ENCODE assay signal across 1 cellular context in the genomic region with DNA sequence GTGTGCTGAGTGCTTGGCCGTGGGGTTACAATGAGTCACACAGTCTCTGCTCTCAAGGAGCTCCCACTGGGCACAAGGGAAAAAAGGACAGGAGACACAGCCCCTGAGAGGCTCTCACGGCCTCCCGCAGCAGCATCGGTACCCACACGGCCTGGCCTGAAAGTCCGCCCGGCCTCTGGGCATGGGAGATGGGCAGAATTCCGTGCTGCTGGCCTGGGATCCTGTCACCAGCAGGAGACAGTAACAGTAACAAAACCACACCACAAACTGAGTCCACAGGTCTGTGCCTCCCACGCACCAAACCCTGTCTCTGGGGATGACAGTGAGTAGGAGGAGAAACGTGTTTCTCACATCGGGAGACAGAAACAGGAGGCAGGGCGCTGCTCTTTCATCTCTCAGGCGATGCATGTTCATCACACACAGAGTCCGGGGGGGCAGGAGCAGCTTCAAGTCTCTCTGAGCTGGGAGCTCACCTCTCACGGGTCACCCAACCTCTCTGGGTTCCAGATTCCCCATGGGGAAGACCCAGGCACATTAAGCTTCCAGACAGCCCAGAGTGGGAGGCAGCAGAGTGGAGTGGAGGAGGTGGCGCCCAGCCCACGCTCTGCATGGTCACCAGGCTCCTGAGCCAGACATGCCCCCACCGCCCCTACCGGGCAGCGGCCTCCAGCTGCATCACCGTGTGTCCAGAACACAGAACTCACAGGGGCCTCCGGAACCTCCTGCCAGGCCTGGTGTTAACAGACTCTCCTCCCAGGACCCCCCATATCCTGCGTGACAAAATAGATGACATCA.
TF ChIP-seq lines count a peak whose summit lies in the region.

No MANE protein-coding gene starts in this region.

TF ChIP-seq in HEK293, 187 proteins besides CTCF, POLR2A, EP300 and RAD21 (continued from another document):
- TF ChIP-seq, protein P1, sequence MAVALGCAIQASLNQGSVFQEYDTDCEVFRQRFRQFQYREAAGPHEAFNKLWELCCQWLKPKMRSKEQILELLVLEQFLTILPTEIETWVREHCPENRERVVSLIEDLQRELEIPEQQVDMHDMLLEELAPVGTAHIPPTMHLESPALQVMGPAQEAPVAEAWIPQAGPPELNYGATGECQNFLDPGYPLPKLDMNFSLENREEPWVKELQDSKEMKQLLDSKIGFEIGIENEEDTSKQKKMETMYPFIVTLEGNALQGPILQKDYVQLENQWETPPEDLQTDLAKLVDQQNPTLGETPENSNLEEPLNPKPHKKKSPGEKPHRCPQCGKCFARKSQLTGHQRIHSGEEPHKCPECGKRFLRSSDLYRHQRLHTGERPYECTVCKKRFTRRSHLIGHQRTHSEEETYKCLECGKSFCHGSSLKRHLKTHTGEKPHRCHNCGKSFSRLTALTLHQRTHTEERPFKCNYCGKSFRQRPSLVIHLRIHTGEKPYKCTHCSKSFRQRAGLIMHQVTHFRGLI (tag by site-specific recombination; IDR thresholded peaks at IDR 0.05): no peak
- TF ChIP-seq ZEB2 (tag by site-specific recombination; IDR thresholded peaks at IDR 0.05): no peak
TF ChIP-seq in HEK293: peak in this region for 3.
